Comparison of ENCODE assay signal across 26 cellular contexts in the genomic region with DNA sequence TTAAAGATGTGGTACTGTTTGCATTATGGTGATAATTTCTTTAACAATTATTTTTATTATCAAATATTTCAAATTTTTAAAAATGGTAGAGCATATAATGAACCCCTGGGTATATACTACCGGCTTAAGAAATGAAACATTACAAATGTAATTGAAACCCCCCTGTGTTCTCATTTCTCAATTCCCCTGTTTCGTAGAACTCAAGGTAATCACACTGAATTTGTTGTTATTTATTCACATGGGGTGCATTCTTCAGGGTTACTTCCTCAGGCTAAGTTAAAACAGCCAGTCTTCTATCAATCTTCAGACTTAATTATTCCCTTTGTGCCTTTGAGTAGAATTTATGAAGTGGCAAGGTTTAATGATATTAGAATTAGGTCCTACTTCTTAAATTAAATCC.
"Had no signal": no experiment of that assay in that cellular context is flagged by ENCODE, and none has a peak within 500 bp of the region (broad histone marks: within the 10 kb centered on the region; RNA-seq: fewer than 3 reads in every experiment).

No MANE protein-coding gene starts in this region.

- H3K36me3 ChIP-seq: adrenal gland, breast epithelium, MG63, SJCRH30 had no signal

- H3K27ac ChIP-seq: adrenal gland, body of pancreas, breast epithelium, SJCRH30, SK-N-MC had no signal

- H3K27me3 Mint-ChIP-seq: activated CD4-positive, alpha-beta memory T cell treated with anti-CD3 and anti-CD28 coated beads for 36 hours had no signal

- H3K27me3 ChIP-seq: adrenal gland, body of pancreas, breast epithelium, MG63, SJCRH30 had no signal

- H3K27ac Mint-ChIP-seq: activated CD4-positive, alpha-beta memory T cell treated with anti-CD3 and anti-CD28 coated beads for 36 hours; activated naive CD4-positive, alpha-beta T cell treated with anti-CD3 and anti-CD28 coated beads for 36 hours; activated naive CD4-positive, alpha-beta T cell treated with anti-CD3 and anti-CD28 coated beads, Interleukin-2, amount 50 U/mL, for 72 hours; activated T-helper 1 cell treated with anti-CD3 and anti-CD28 coated beads, Interleukin-12 subunit alpha, Interleukin-12 subunit beta, Interleukin-2, Interleukin-4 antibody, amounts not matched to agents 30 ng/mL and 10 ng/mL and 1 ng/mL, durations not matched to agents 14 hours and 24 hours and 36 hours had no signal

- DNase-seq: activated CD4-positive, alpha-beta memory T cell treated with anti-CD3 and anti-CD28 coated beads for 36 hours; activated CD4-positive, alpha-beta T cell treated with anti-CD3 and anti-CD28 coated beads, Interleukin-2, amount 50 U/mL, for 1 hour; activated CD8-positive, alpha-beta memory T cell treated with anti-CD3 and anti-CD28 coated beads, Interleukin-2, amount 50 U/mL, for 4 hours; activated gamma-delta T cell treated with Interleukin-2 at 50 U/mL for 16 hours; activated naive CD4-positive, alpha-beta T cell treated with anti-CD3 and anti-CD28 coated beads for 36 hours; activated T-cell treated with anti-CD3 and anti-CD28 coated beads for 4 hours; activated T-cell treated with anti-CD3 and anti-CD28 coated beads, Interleukin-2, amount 50 U/mL, for 4 hours; adrenal gland; body of pancreas; MG63; MV-4-11; NCI-H1092; NCI-H1436 treated with DMSO at 0.1 percent for 48 hours; NCI-H1694 treated with DMSO at 0.1 percent for 48 hours; NCI-H2029; NCI-H2107; NCI-H2171; NCI-H510A; NCI-H526; NCI-H748 treated with DMSO at 0.1 percent for 48 hours; SHP77; SJCRH30 had no signal

- H3K9me3 Mint-ChIP-seq: activated naive CD4-positive, alpha-beta T cell treated with anti-CD3 and anti-CD28 coated beads for 36 hours; activated T-helper 1 cell treated with anti-CD3 and anti-CD28 coated beads, Interleukin-12 subunit alpha, Interleukin-12 subunit beta, Interleukin-2, Interleukin-4 antibody, amounts not matched to agents 30 ng/mL and 10 ng/mL and 1 ng/mL, durations not matched to agents 14 hours and 24 hours and 36 hours had no signal

- H3K4me1 ChIP-seq: adrenal gland, body of pancreas, breast epithelium, SJCRH30 had no signal

- H3K36me3 Mint-ChIP-seq: activated CD4-positive, alpha-beta memory T cell treated with anti-CD3 and anti-CD28 coated beads for 36 hours; activated naive CD4-positive, alpha-beta T cell treated with anti-CD3 and anti-CD28 coated beads, Interleukin-2, amount 50 U/mL, for 72 hours had no signal

- H3K9me3 ChIP-seq: adrenal gland, body of pancreas, MG63, SJCRH30 had no signal

- H3K4me3 ChIP-seq: adrenal gland, body of pancreas, breast epithelium, MG63, SJCRH30, SK-N-MC had no signal

- H3K4me3 Mint-ChIP-seq: activated CD4-positive, alpha-beta memory T cell treated with anti-CD3 and anti-CD28 coated beads for 36 hours; activated naive CD4-positive, alpha-beta T cell treated with anti-CD3 and anti-CD28 coated beads for 36 hours; activated T-cell treated with anti-CD3 and anti-CD28 coated beads, Interleukin-2, amount 50 U/mL, for 4 hours; activated T-helper 1 cell treated with anti-CD3 and anti-CD28 coated beads, Interleukin-12 subunit alpha, Interleukin-12 subunit beta, Interleukin-2, Interleukin-4 antibody, amounts not matched to agents 30 ng/mL and 10 ng/mL and 1 ng/mL, durations not matched to agents 14 hours and 24 hours and 36 hours had no signal

- ATAC-seq: activated naive CD4-positive, alpha-beta T cell treated with anti-CD3 and anti-CD28 coated beads, Interleukin-2, amount 50 U/mL, for 72 hours; activated T-cell treated with anti-CD3 and anti-CD28 coated beads, Interleukin-2, amount 50 U/mL, for 4 hours; body of pancreas had no signal
